1 cellular context compared by ENCODE assay signal in the genomic region with DNA sequence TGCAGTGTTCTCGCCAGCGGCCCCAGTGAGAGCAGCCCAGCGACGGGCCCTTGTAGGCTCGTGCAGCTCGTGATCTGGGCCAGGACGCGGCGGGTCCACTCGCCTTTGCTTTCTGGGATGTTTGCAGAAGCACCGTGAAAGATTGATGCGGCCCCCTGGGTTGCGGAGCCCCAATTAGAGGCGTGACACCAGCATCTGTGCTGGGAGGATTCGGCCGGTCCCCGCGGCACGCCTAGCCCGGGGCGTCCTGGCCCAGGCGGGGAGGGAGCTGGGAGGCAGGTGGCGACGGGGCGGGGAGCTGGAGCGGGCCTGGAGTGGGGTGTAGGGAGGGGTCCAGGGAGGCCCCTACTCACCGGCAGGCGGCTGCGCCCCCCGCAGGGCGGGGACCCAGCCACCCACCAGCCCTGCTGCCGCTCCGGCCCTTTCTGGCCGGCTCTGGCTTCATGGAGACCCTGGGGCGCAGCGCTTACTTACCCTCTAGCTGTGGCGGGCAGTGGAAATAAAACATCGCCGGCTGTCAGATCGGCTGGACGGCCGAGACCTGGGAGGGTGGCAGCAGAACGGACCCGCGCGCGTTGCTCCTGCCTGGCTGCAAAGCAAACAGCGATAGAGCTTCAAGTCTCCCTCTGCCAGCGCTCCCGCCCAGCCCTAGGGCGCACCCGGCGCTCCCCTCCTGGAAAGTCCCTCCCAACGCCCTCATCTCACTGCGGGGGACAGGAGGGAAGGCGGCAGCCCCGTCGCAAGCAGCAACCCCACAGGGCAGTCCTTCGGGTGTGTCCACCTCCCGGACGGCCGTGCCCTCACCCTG.
TF ChIP-seq lines count a peak whose summit lies in the region.

No MANE protein-coding gene starts in this region.

TF ChIP-seq in GM12878, 131 proteins besides CTCF, POLR2A, EP300 and RAD21 (continued from another document):
- no peak for TF ChIP-seq CUX1 (IDR thresholded peaks at IDR 0.05; ENCODE audit: insufficient replicate concordance, low read depth, low read length)
- no peak for TF ChIP-seq ZNF384 (IDR thresholded peaks at IDR 0.05; ENCODE audit: borderline replicate concordance, low read depth, low read length)
- TF ChIP-seq IKZF1 (conservative IDR thresholded peaks at IDR 0.05): no peak
- TF ChIP-seq GABPA (IDR thresholded peaks at IDR 0.05; ENCODE audit: low read depth): no peak
TF ChIP-seq in GM12878: peak in this region for 0.
